8 cellular contexts compared by ENCODE assay signal in the genomic region with DNA sequence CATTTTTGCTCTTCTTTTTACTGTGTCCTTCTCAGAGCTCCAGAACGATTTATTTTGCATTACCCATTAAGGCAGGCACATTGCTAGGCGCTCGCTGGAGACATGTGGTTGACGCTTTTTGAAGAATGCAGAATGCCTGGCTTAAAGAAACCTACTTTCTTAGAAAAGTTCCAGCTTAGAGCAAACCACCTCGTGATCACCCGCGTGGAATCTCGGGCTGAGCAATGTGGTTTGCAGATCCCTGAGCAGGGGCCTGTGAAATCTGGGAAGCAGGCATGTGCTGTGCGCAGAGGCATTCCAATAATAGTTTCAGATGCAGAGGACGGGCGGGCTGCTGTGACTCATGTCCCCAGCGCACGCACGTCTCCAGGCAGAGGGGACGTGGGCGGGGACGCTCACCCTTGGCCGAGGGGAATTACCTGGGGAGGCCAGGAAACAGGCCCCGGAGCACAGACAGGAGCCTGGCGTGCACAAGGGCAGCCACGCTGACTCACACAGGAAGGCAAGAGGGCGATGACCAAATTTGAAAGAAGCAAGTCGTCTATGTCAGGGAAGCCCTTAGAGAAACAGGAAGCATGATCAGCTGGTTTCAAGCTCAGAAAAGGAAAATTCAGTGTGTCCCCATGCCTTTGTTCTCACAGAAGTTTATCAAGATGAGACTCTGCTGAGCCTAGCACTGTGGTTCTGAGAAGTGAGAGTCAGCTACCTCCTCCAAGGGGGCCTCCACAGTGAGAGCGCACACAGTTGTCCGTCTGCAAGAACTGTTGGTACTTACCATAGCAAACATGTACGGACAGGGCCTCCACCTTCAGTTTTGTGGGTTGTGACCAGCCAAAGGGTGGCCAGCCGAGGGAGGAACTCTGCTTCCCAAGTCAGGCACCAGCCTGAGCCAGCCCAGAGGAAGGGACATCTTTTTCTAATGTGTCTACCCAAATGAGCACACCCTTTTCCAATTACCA.
A peak's percentile ranks its signal among the peaks of the same experiment; 100 is the strongest.
DNase-seq lines count a peak whose midpoint lies in the region; ATAC-seq lines count a peak whose summit lies in the region.

No MANE protein-coding gene starts in this region.

- peak; percentile 97 for ATAC-seq in HG02571 (IDR thresholded peaks at IDR 0.05; ENCODE audit: unreplicated experiment)

- peak; percentile 98 for DNase-seq in GM04504 (ENCODE audit: low read depth)
- peak; percentile 90 for DNase-seq in MV-4-11 (lab: John Stamatoyannopoulos, UW)
- DNase-seq in activated CD8-positive, alpha-beta memory T cell treated with anti-CD3 and anti-CD28 coated beads, Interleukin-2, amount 50 U/mL, for 24 hours (ENCODE audit: extremely low read depth) = peak; percentile 84
- peak; percentile 52 for DNase-seq in epidermal melanocyte (ENCODE audit: insufficient read length, low spot score)
- DNase-seq in myocyte (ENCODE audit: low read depth) = peak; percentile 93
- peak; percentile 79 for DNase-seq in stimulated activated CD8-positive, alpha-beta memory T cell treated with anti-CD3 and anti-CD28 coated beads, Interleukin-7, amount 100 ng/mL, for 24 hours (ENCODE audit: low read depth)
- DNase-seq in NCI-H82 (lab: John Stamatoyannopoulos, UW) = no peak
